Comparison of ENCODE assay signal across 8 cellular contexts in genomic region chr7:142391191-142391992, GRCh38.
DNase-seq lines count a peak whose midpoint lies in the region; ATAC-seq and TF ChIP-seq lines count a peak whose summit lies in the region.

No MANE protein-coding gene starts in this region.

- intact Hi-C loops in dorsolateral prefrontal cortex (cut with DNase I) = no loop called here

- no peak for TF ChIP-seq EP300 in suprapubic skin (IDR thresholded peaks at IDR 0.05)

- H3K36me3 ChIP-seq in suprapubic skin = no peaks in the 10 kb centered on the region

- H3K4me1 ChIP-seq in suprapubic skin = no peaks in the 10 kb centered on the region

- WGBS in suprapubic skin = 71% methylated on average over 6 of the region's 6 CpGs

- ATAC-seq in HG03565 (IDR thresholded peaks at IDR 0.05; ENCODE audit: unreplicated experiment) (no peak), GM21390 (IDR thresholded peaks at IDR 0.05; ENCODE audit: unreplicated experiment) (no peak)

- TF ChIP-seq CTCF in dorsolateral prefrontal cortex (IDR thresholded peaks at IDR 0.05 in 54 of 56, conservative IDR thresholded peaks at IDR 0.05 in 2 of 56; ENCODE audit: low read depth in 1 of 56, partially characterized antibody in 56 of 56) = peak in 44 of 56 donors; percentile 10 to 64 (median 36)
- no peak for TF ChIP-seq CTCF in suprapubic skin (IDR thresholded peaks at IDR 0.05)

- H3K27ac ChIP-seq in dorsolateral prefrontal cortex = no peak overlapping the region
- no peak overlapping the region for H3K27ac ChIP-seq in suprapubic skin

- H3K4me3 ChIP-seq in dorsolateral prefrontal cortex (no peak overlapping the region), suprapubic skin (no peak overlapping the region)

- H3K9me3 ChIP-seq in suprapubic skin = no peaks in the 10 kb centered on the region

- H3K27me3 ChIP-seq in dorsolateral prefrontal cortex (peaks cover 0 to 5% (median 0%) of the 10 kb centered on the region in 45 donors), suprapubic skin (no peaks in the 10 kb centered on the region)

- DNase-seq in SKM-1 (lab: John Stamatoyannopoulos, UW; ENCODE audit: unreplicated experiment) = peak; percentile 13
- DNase-seq in SKM-1 treated with dmso at 0.1 percent for 144 hours (lab: John Stamatoyannopoulos, UW; ENCODE audit: unreplicated experiment) = no peak
- peak in 3 of 5 donors; percentile 17 to 28 (median 27) for DNase-seq in T-helper 1 cell
- peak in 3 of 10 donors; percentile 27 to 54 (median 44) for DNase-seq in dorsolateral prefrontal cortex
- peak; percentile 24 to 29 for DNase-seq in stimulated activated CD4-positive, alpha-beta T cell treated with anti-CD3 and anti-CD28 coated beads, Interleukin-15, amount 100 ng/mL, for 48 hours (ENCODE audit: low read depth in 2 of 2)
- DNase-seq in suprapubic skin (ENCODE audit: low spot score in 2 of 2) = no peak

- TF ChIP-seq POLR2A in suprapubic skin (IDR thresholded peaks at IDR 0.05) = no peak

Comparison
In these comparisons a context has a peak if more than half of its experiments do, and no peak if none do; other contexts are left out.
1. DNase-seq: peak in SKM-1 (single experiment), T-helper 1 cell (3 of 5) and stimulated activated CD4-positive, alpha-beta T cell treated with anti-CD3 and anti-CD28 coated beads, Interleukin-15, amount 100 ng/mL, for 48 hours (2 of 2); none in SKM-1 treated with dmso at 0.1 percent for 144 hours (single experiment) and suprapubic skin (0 of 2).
2. CTCF ChIP-seq: peak in dorsolateral prefrontal cortex (44 of 56); none in suprapubic skin (0 of 2).